Comparison of ENCODE assay signal across 34 cellular contexts in the genomic region with DNA sequence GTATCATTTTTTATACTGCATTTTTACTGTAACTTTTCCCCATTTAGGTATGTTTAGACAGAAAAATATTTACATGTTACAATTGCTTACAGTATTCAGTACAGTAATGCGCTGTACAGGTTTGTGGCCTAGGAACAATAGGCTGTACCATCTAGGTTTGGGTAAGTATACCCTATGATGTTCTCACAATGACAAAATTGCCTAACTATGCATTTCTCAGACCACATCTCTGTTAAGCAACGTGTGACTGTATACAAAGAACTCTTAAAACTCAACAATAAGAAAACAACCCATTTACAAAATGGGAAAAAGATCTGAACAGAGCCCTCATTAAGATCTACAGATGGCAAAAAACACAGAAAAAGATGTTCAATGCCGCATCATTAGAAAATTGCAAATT.
"Had no signal": no experiment of that assay in that cellular context is flagged by ENCODE, and none has a peak within 500 bp of the region (broad histone marks: within the 10 kb centered on the region; RNA-seq: fewer than 3 reads in every experiment).

No MANE protein-coding gene starts in this region.

- H3K4me3 Mint-ChIP-seq: activated naive CD8-positive, alpha-beta T cell treated with anti-CD3 and anti-CD28 coated beads for 36 hours; activated T-cell treated with anti-CD3 and anti-CD28 coated beads, Interleukin-2, amount 50 U/mL, for 72 hours; dendritic cell treated with granulocyte-macrophage colony-stimulating factor and Interleukin-4, amounts not matched to agents 40 ng/mL and 50 ng/mL, for 4 days; immature natural killer cell; memory B cell; natural killer cell; neural progenitor cell; stimulated activated memory B cell treated with anti-CD40 and anti-IgM and Interleukin-4, amounts not matched to agents 10 μg/mL and 1 μg/mL and 100 μg/mL, for 72 hours; stimulated activated naive CD8-positive, alpha-beta T cell treated with anti-CD3 and anti-CD28 coated beads, Interleukin-15, amount 100 ng/mL, for 72 hours; T-helper 2 cell treated with Interferon-gamma antibody and Interleukin-4, amounts not matched to agents 5 μg/mL and 100 μg/mL, for 36 hours had no signal

- H3K4me1 ChIP-seq: adrenal gland, ascending aorta, foreskin keratinocyte, heart left ventricle, neural progenitor cell, parathyroid adenoma, psoas muscle, sigmoid colon, upper lobe of left lung had no signal

- H3K36me3 ChIP-seq: adrenal gland, ascending aorta, brain microvascular endothelial cell, neural progenitor cell, sigmoid colon, upper lobe of left lung had no signal

- H3K27ac ChIP-seq: adrenal gland, ascending aorta, brain microvascular endothelial cell, foreskin keratinocyte, heart left ventricle, neural progenitor cell, parathyroid adenoma, psoas muscle, sigmoid colon, upper lobe of left lung, VCaP had no signal

- H3K36me3 Mint-ChIP-seq: natural killer cell had no signal

- ATAC-seq: activated T-cell treated with anti-CD3 and anti-CD28 coated beads, Interleukin-2, amount 50 U/mL, for 72 hours; foreskin keratinocyte; heart left ventricle; natural killer cell; psoas muscle; stimulated activated memory B cell treated with anti-CD40 and anti-IgM and Interleukin-4, amounts not matched to agents 10 μg/mL and 1 μg/mL and 100 μg/mL, for 72 hours; stimulated activated naive CD8-positive, alpha-beta T cell treated with anti-CD3 and anti-CD28 coated beads, Interleukin-15, amount 100 ng/mL, for 72 hours had no signal

- DNase-seq: activated CD4-positive, alpha-beta T cell treated with anti-CD3 and anti-CD28 coated beads for 4 hours; activated CD4-positive, alpha-beta T cell treated with anti-CD3 and anti-CD28 coated beads, Interleukin-2, amount 50 U/mL, for 4 hours; activated effector memory CD4-positive, alpha-beta T cell treated with Interleukin-2 at 50 U/mL for 16 hours; activated naive CD4-positive, alpha-beta T cell treated with Interleukin-2 at 50 U/mL for 16 hours; activated naive CD8-positive, alpha-beta T cell treated with anti-CD3 and anti-CD28 coated beads for 36 hours; activated T-cell treated with anti-CD3 and anti-CD28 coated beads for 4 hours; activated T-cell treated with anti-CD3 and anti-CD28 coated beads, Interleukin-2, amount 50 U/mL, for 72 hours; adrenal gland; brain microvascular endothelial cell; caudate nucleus; heart left ventricle; hypothalamus; immature natural killer cell; natural killer cell; occipital lobe; psoas muscle; sigmoid colon; stimulated activated CD4-positive, alpha-beta T cell treated with anti-CD3 and anti-CD28 coated beads, Interleukin-1b, Interleukin-23, amount 100 ng/mL, for 48 hours; stimulated activated CD4-positive, alpha-beta T cell treated with anti-CD3 and anti-CD28 coated beads, Interleukin-4, amount 100 ng/mL, for 4 hours; stimulated activated CD8-positive, alpha-beta memory T cell treated with anti-CD3 and anti-CD28 coated beads, Interleukin-4, amount 100 ng/mL, for 48 hours; stimulated activated naive CD8-positive, alpha-beta T cell treated with anti-CD3 and anti-CD28 coated beads, Interleukin-15, amount 100 ng/mL, for 72 hours; substantia nigra; T-helper 1 cell; upper lobe of left lung had no signal

- H3K9ac ChIP-seq: neural progenitor cell, parathyroid adenoma had no signal

- H2AFZ ChIP-seq: neural progenitor cell, parathyroid adenoma had no signal

- H3K4me3 ChIP-seq: adrenal gland, ascending aorta, heart left ventricle, neural progenitor cell, psoas muscle, sigmoid colon, smooth muscle cell, upper lobe of left lung had no signal

- H3K27me3 Mint-ChIP-seq: activated naive CD8-positive, alpha-beta T cell treated with anti-CD3 and anti-CD28 coated beads for 36 hours; dendritic cell treated with granulocyte-macrophage colony-stimulating factor and Interleukin-4, amounts not matched to agents 40 ng/mL and 50 ng/mL, for 4 days; memory B cell; stimulated activated memory B cell treated with anti-CD40 and anti-IgM and Interleukin-4, amounts not matched to agents 10 μg/mL and 1 μg/mL and 100 μg/mL, for 72 hours; stimulated activated naive CD8-positive, alpha-beta T cell treated with anti-CD3 and anti-CD28 coated beads, Interleukin-15, amount 100 ng/mL, for 72 hours had no signal

- H3K27ac Mint-ChIP-seq: activated naive CD8-positive, alpha-beta T cell treated with anti-CD3 and anti-CD28 coated beads for 36 hours; activated T-cell treated with anti-CD3 and anti-CD28 coated beads, Interleukin-2, amount 50 U/mL, for 72 hours; dendritic cell treated with granulocyte-macrophage colony-stimulating factor and Interleukin-4, amounts not matched to agents 40 ng/mL and 50 ng/mL, for 4 days; memory B cell; natural killer cell; neural progenitor cell; stimulated activated naive CD8-positive, alpha-beta T cell treated with anti-CD3 and anti-CD28 coated beads, Interleukin-15, amount 100 ng/mL, for 72 hours; T-helper 2 cell treated with Interferon-gamma antibody and Interleukin-4, amounts not matched to agents 5 μg/mL and 100 μg/mL, for 36 hours had no signal

- H3K27me3 ChIP-seq: adrenal gland, ascending aorta, brain microvascular endothelial cell, foreskin keratinocyte, heart left ventricle, neural progenitor cell, sigmoid colon, upper lobe of left lung had no signal

- H3K4me2 ChIP-seq: neural progenitor cell, smooth muscle cell had no signal

- H3K4me1 Mint-ChIP-seq: neural progenitor cell had no signal

- H3K9me3 ChIP-seq: adrenal gland had no signal
